In genomic region chr7:111137296-111138195, GRCh38 we compare ENCODE assay signal across 8 cellular contexts. TPM values are rescaled to one million over a fixed set of nuclear protein-coding genes. Genes with fewer than 3 reads are reported as not detected.
DNase-seq lines count a peak whose midpoint lies in the region; ATAC-seq and TF ChIP-seq lines count a peak whose summit lies in the region.

No MANE protein-coding gene starts in this region.

- peak overlapping the region; percentile 10 for H3K9ac ChIP-seq in Loucy (ENCODE audit: low read depth, low read length, poor library complexity, severe bottlenecking)

- POLR2A ChIA-PET in activated naive CD8-positive, alpha-beta T cell treated with anti-CD3 and anti-CD28 coated beads, Interleukin-2, amount 10 ng/mL, durations not matched to agents 7 days and 5 days (lab: Charles Lee) = interaction anchor here (0.6 kb wide), 1 partner anchor 12 kb away, joined by 4 read pairs; no protein-coding TSS in a partner anchor
- POLR2A ChIA-PET in naive thymus-derived CD8-positive, alpha-beta T cell (lab: Charles Lee) = interaction anchor here (1.3 kb wide), 1 partner anchor 7 kb away, joined by 3 read pairs; no protein-coding TSS in a partner anchor

- H3K9me3 ChIP-seq in Loucy (ENCODE audit: insufficient read depth, low read depth, low read length) = no peaks in the 10 kb centered on the region

- H3F3A ChIP-seq in Loucy (ENCODE audit: low read depth) = 0 out of 2 replicates have a peak, but pooled peaks cover 5% of the 10 kb centered on the region

- H3K4me3 Mint-ChIP-seq in activated naive CD8-positive, alpha-beta T cell treated with anti-CD3 and anti-CD28 coated beads, Interleukin-2, amount 10 ng/mL, durations not matched to agents 7 days and 5 days = peak overlapping the region; percentile 54
- peak overlapping the region in 7 of 10 donors; percentile 29 to 61 (median 38) for H3K4me3 Mint-ChIP-seq in naive thymus-derived CD8-positive, alpha-beta T cell

- H4K20me1 ChIP-seq in Loucy (ENCODE audit: insufficient read depth, low read length, poor library complexity, severe bottlenecking) = no peaks in the 10 kb centered on the region

- H3K27me3 Mint-ChIP-seq in activated naive CD8-positive, alpha-beta T cell treated with anti-CD3 and anti-CD28 coated beads, Interleukin-2, amount 10 ng/mL, durations not matched to agents 7 days and 5 days = no peaks in the 10 kb centered on the region
- H3K27me3 Mint-ChIP-seq in naive thymus-derived CD8-positive, alpha-beta T cell = no peaks in the 10 kb centered on the region

- H3K4me1 Mint-ChIP-seq in activated naive CD8-positive, alpha-beta T cell treated with anti-CD3 and anti-CD28 coated beads, Interleukin-2, amount 10 ng/mL, durations not matched to agents 7 days and 5 days = peaks cover 17% of the 10 kb centered on the region
- peaks cover 12 to 28% (median 22%) of the 10 kb centered on the region in 4 donors for H3K4me1 Mint-ChIP-seq in naive thymus-derived CD8-positive, alpha-beta T cell

- H3K4me2 ChIP-seq in Loucy (ENCODE audit: low read depth, low read length, poor library complexity, severe bottlenecking) = peak overlapping the region; percentile 69

- ATAC-seq in GM21717 (IDR thresholded peaks at IDR 0.05; ENCODE audit: unreplicated experiment) = peak; percentile 88
- peak; percentile 58 for ATAC-seq in activated naive CD8-positive, alpha-beta T cell treated with anti-CD3 and anti-CD28 coated beads, Interleukin-2, amount 10 ng/mL, durations not matched to agents 7 days and 5 days (ENCODE audit: low read depth)
- ATAC-seq in naive thymus-derived CD8-positive, alpha-beta T cell = peak; percentile 52 to 56

- no peaks in the 10 kb centered on the region for H3K36me3 ChIP-seq in Loucy (ENCODE audit: insufficient read depth, low read length)

- no peaks in the 10 kb centered on the region for H3K27me3 ChIP-seq in Loucy (ENCODE audit: insufficient read depth, low read length, poor library complexity, severe bottlenecking)

- H3K9me3 Mint-ChIP-seq in activated naive CD8-positive, alpha-beta T cell treated with anti-CD3 and anti-CD28 coated beads, Interleukin-2, amount 10 ng/mL, durations not matched to agents 7 days and 5 days = peaks cover 3% of the 10 kb centered on the region
- H3K9me3 Mint-ChIP-seq in naive thymus-derived CD8-positive, alpha-beta T cell = peaks cover 0 to 2% (median 0%) of the 10 kb centered on the region in 9 donors

- no peak for TF ChIP-seq CTCF in Loucy (conservative IDR thresholded peaks at IDR 0.05; ENCODE audit: low read length)

- H2AFZ ChIP-seq in Loucy (ENCODE audit: low read length) = no peak overlapping the region

- peaks cover 37% of the 10 kb centered on the region for H3K4me1 ChIP-seq in Loucy (ENCODE audit: insufficient read depth, low read length, poor library complexity, severe bottlenecking)

- H3K36me3 Mint-ChIP-seq in activated naive CD8-positive, alpha-beta T cell treated with anti-CD3 and anti-CD28 coated beads, Interleukin-2, amount 10 ng/mL, durations not matched to agents 7 days and 5 days = peaks cover 2% of the 10 kb centered on the region
- no peaks in the 10 kb centered on the region for H3K36me3 Mint-ChIP-seq in naive thymus-derived CD8-positive, alpha-beta T cell

- peak overlapping the region; percentile 57 for H3K4me3 ChIP-seq in Loucy (ENCODE audit: low read length, poor library complexity, severe bottlenecking)

- DNase-seq in EH (ENCODE audit: low read depth) = peak; percentile 54
- no peak for DNase-seq in activated naive CD8-positive, alpha-beta T cell treated with anti-CD3 and anti-CD28 coated beads, Interleukin-2, amount 10 ng/mL, durations not matched to agents 7 days and 5 days
- no peak for DNase-seq in naive thymus-derived CD8-positive, alpha-beta T cell
- no peak for DNase-seq in SHP77 (lab: John Stamatoyannopoulos, UW)
- no peak for DNase-seq in SW480 (ENCODE audit: low spot score)
- no peak for DNase-seq in NCI-H187 treated with DMSO at 0.1 percent for 48 hours (lab: John Stamatoyannopoulos, UW)

- no peaks in the 10 kb centered on the region for H3K9me2 ChIP-seq in Loucy (replicated peaks; ENCODE audit: low read depth, low read length)

- no peaks in the 10 kb centered on the region for H3K79me2 ChIP-seq in Loucy (ENCODE audit: insufficient read depth, low read length)

- H3K27ac Mint-ChIP-seq in activated naive CD8-positive, alpha-beta T cell treated with anti-CD3 and anti-CD28 coated beads, Interleukin-2, amount 10 ng/mL, durations not matched to agents 7 days and 5 days = peak overlapping the region; percentile 67
- H3K27ac Mint-ChIP-seq in naive thymus-derived CD8-positive, alpha-beta T cell = peak overlapping the region in 7 of 10 donors; percentile 6 to 83 (median 63)

RNA-seq across cellular contexts. Expression of gene LRRN3, which starts 46.6 kb away (rescaled TPM):
- total RNA-seq in activated naive CD8-positive, alpha-beta T cell treated with anti-CD3 and anti-CD28 coated beads, Interleukin-2, amount 10 ng/mL, durations not matched to agents 7 days and 5 days = 100 to 1,000 TPM; 187 to 193 TPM
- total RNA-seq in naive thymus-derived CD8-positive, alpha-beta T cell = 100 to 1,000 TPM; 332 to 337 TPM
- 100 to 1,000 TPM; 127 to 241 (median 223) TPM for polyA plus RNA-seq in naive thymus-derived CD8-positive, alpha-beta T cell
